ENCODE assay signal across 22 cellular contexts in genomic region chr22:29370556-29370955, GRCh38. TPM values are rescaled to one million over a fixed set of nuclear protein-coding genes. Genes with fewer than 3 reads are reported as not detected.
A peak's percentile ranks its signal among the peaks of the same experiment; 100 is the strongest.
DNase-seq lines count a peak whose midpoint lies in the region; ATAC-seq and TF ChIP-seq lines count a peak whose summit lies in the region.
"Had no signal": no experiment of that assay in that cellular context is flagged by ENCODE, and none has a peak within 500 bp of the region (broad histone marks: within the 10 kb centered on the region; RNA-seq: fewer than 3 reads in every experiment).

No MANE protein-coding gene starts in this region.

- peaks cover 1% of the 10 kb centered on the region for H3K9me3 Mint-ChIP-seq in glutamatergic neuron (ENCODE audit: unreplicated experiment)
- H3K9me3 Mint-ChIP-seq: activated CD8-positive, alpha-beta T cell treated with anti-CD3 and anti-CD28 coated beads for 36 hours; activated T-cell treated with anti-CD3 and anti-CD28 coated beads, Interleukin-2, amount 50 U/mL, for 4 hours; CD4-positive, CD25-positive, alpha-beta regulatory T cell; natural killer cell treated with Interleukin-12 subunit alpha and Interleukin-12 subunit beta and Interleukin-15 and Interleukin-18, amount 100 ng/mL, for 72 hours had no signal

- peak overlapping the region; percentile 82 for H3K27ac Mint-ChIP-seq in glutamatergic neuron (ENCODE audit: unreplicated experiment)
- H3K27ac Mint-ChIP-seq: activated CD8-positive, alpha-beta T cell treated with anti-CD3 and anti-CD28 coated beads for 36 hours; CD4-positive, CD25-positive, alpha-beta regulatory T cell; natural killer cell treated with Interleukin-12 subunit alpha and Interleukin-12 subunit beta and Interleukin-15 and Interleukin-18, amount 100 ng/mL, for 72 hours; T-helper 17 cell had no signal

- intact Hi-C loops in posterior vena cava (cut with DNase I) = no loop called here

- TF ChIP-seq CTCF in DOHH2 (IDR thresholded peaks at IDR 0.05; ENCODE audit: low read depth, low read length, poor library complexity, severe bottlenecking) (no peak), glutamatergic neuron (IDR thresholded peaks at IDR 0.05; ENCODE audit: partially characterized antibody, unreplicated experiment) (no peak)

- peaks cover 25% of the 10 kb centered on the region for H3K4me1 Mint-ChIP-seq in glutamatergic neuron (ENCODE audit: low read depth, unreplicated experiment)

- H3K27me3 ChIP-seq in DOHH2 (ENCODE audit: control insufficient read depth, low read length) = no peaks in the 10 kb centered on the region
- H3K27me3 ChIP-seq: heart left ventricle had no signal

- H3K36me3 Mint-ChIP-seq in glutamatergic neuron (ENCODE audit: unreplicated experiment) = no peaks in the 10 kb centered on the region

- H3F3A ChIP-seq in DOHH2 (ENCODE audit: control insufficient read depth, insufficient read depth) = peaks cover 19% of the 10 kb centered on the region

- peak overlapping the region; percentile 52 for H3K4me3 Mint-ChIP-seq in glutamatergic neuron (ENCODE audit: unreplicated experiment)
- H3K4me3 Mint-ChIP-seq: activated CD8-positive, alpha-beta T cell treated with anti-CD3 and anti-CD28 coated beads for 36 hours; activated T-cell treated with anti-CD3 and anti-CD28 coated beads, Interleukin-2, amount 50 U/mL, for 4 hours; CD4-positive, CD25-positive, alpha-beta regulatory T cell; natural killer cell treated with Interleukin-12 subunit alpha and Interleukin-12 subunit beta and Interleukin-15 and Interleukin-18, amount 100 ng/mL, for 72 hours; T-helper 17 cell had no signal

- no peak for DNase-seq in SK-N-MC (ENCODE audit: low read depth, low spot score)
- peak; percentile 40 for DNase-seq in glutamatergic neuron
- DNase-seq in posterior vena cava (ENCODE audit: low spot score) = peak; percentile 13
- no peak for DNase-seq in hypothalamus (lab: John Stamatoyannopoulos, UW)
- no peak for DNase-seq in KG1 (lab: John Stamatoyannopoulos, UW)
- no peak for DNase-seq in KBM-7
- DNase-seq: activated CD4-positive, CD25-positive, alpha-beta regulatory T cell; activated CD8-positive, alpha-beta T cell treated with anti-CD3 and anti-CD28 coated beads for 36 hours; activated naive CD4-positive, alpha-beta T cell treated with anti-CD3 and anti-CD28 coated beads, Interleukin-2, amount 50 U/mL, for 16 hours; activated T-cell treated with anti-CD3 and anti-CD28 coated beads, Interleukin-2, amount 50 U/mL, for 4 hours; CD4-positive, CD25-positive, alpha-beta regulatory T cell; DMS53; heart left ventricle; NCI-H1417 treated with DMSO at 0.1 percent for 48 hours; NCI-H526; SHP77 treated with DMSO at 0.1 percent for 48 hours; stimulated activated CD8-positive, alpha-beta memory T cell treated with anti-CD3 and anti-CD28 coated beads, Interleukin-4, amount 100 ng/mL, for 48 hours; T-helper 17 cell had no signal

- no peaks in the 10 kb centered on the region for H4K20me1 ChIP-seq in DOHH2 (ENCODE audit: control insufficient read depth, insufficient read depth, low read depth, low read length)

- H3K79me2 ChIP-seq in DOHH2 (ENCODE audit: control insufficient read depth, low read length) = peaks cover 87% of the 10 kb centered on the region

- in situ Hi-C loops in KBM-7 (cut with MboI; ENCODE audit: low pct_unique_long_range_greater_than_20kb, low sequenced_read_pairs) = no loop called here

- H3K36me3 ChIP-seq in DOHH2 (ENCODE audit: control insufficient read depth, low read length) (peaks cover 72% of the 10 kb centered on the region), SK-N-MC (ENCODE audit: insufficient read depth, low read length) (peaks cover 4% of the 10 kb centered on the region; the same call in 1 of the 2 replicates)
- H3K36me3 ChIP-seq: prostate gland had no signal

- H3K9me3 ChIP-seq in DOHH2 (ENCODE audit: control insufficient read depth, insufficient read depth, low read length) = no peaks in the 10 kb centered on the region
- H3K9me3 ChIP-seq in SK-N-MC (ENCODE audit: low read depth, low read length) = no peaks in the 10 kb centered on the region
- H3K9me3 ChIP-seq: heart left ventricle, prostate gland had no signal

- H3K4me3 ChIP-seq in DOHH2 (ENCODE audit: low read length) (peak overlapping the region; percentile 75), SK-N-MC (no peak overlapping the region)
- H3K4me3 ChIP-seq: heart left ventricle, prostate gland had no signal

- peak overlapping the region; percentile 98 for H3K4me2 ChIP-seq in DOHH2 (ENCODE audit: low read length)

- H3K27ac ChIP-seq in DOHH2 (ENCODE audit: low read depth, low read length) (peak overlapping the region; percentile 98), SK-N-MC (0 out of 2 replicates have a peak overlapping the region, but pooled peaks have one; percentile 78)
- H3K27ac ChIP-seq: prostate gland had no signal

- no peak overlapping the region for H3K9ac ChIP-seq in SK-N-MC (ENCODE audit: insufficient read length)

- H3K27me3 Mint-ChIP-seq in glutamatergic neuron (ENCODE audit: unreplicated experiment) = no peaks in the 10 kb centered on the region
- H3K27me3 Mint-ChIP-seq: activated CD8-positive, alpha-beta T cell treated with anti-CD3 and anti-CD28 coated beads for 36 hours; CD4-positive, CD25-positive, alpha-beta regulatory T cell; natural killer cell treated with Interleukin-12 subunit alpha and Interleukin-12 subunit beta and Interleukin-15 and Interleukin-18, amount 100 ng/mL, for 72 hours; T-helper 17 cell had no signal

- ATAC-seq in GM19351 (IDR thresholded peaks at IDR 0.05; ENCODE audit: unreplicated experiment) = no peak
- ATAC-seq: activated CD8-positive, alpha-beta T cell treated with anti-CD3 and anti-CD28 coated beads for 36 hours; activated T-cell treated with anti-CD3 and anti-CD28 coated beads, Interleukin-2, amount 50 U/mL, for 4 hours; heart left ventricle; natural killer cell treated with Interleukin-12 subunit alpha and Interleukin-12 subunit beta and Interleukin-15 and Interleukin-18, amount 100 ng/mL, for 72 hours; T-helper 17 cell had no signal

- peaks cover 98% of the 10 kb centered on the region for H3K4me1 ChIP-seq in DOHH2 (ENCODE audit: control insufficient read depth, low read length)
- H3K4me1 ChIP-seq: prostate gland had no signal

- H3K9me2 ChIP-seq in DOHH2 (replicated peaks; ENCODE audit: control insufficient read depth, low read length) = no peaks in the 10 kb centered on the region

RNA-seq across cellular contexts. Expression of gene AP1B1, which starts 17.8 kb away (rescaled TPM):
- 77.9 TPM for total RNA-seq in glutamatergic neuron (ENCODE audit: unreplicated experiment)
- total RNA-seq in posterior vena cava = 10 to 100 TPM; 53.7 to 63.0 TPM

RNA-seq across cellular contexts. Expression of gene RASL10A, which starts 55.1 kb away (rescaled TPM):
- total RNA-seq in glutamatergic neuron (ENCODE audit: unreplicated experiment) (1.3 TPM), posterior vena cava (1 to 10 TPM in 1 of 2 donors, under 1 TPM in 1; 0.71 to 1.9 TPM)
- total RNA-seq: CD4-positive, CD25-positive, alpha-beta regulatory T cell had no signal

Comparison
In these comparisons a context has a peak if more than half of its experiments do, and no peak if none do; other contexts are left out.
1. DNase-seq: peak in glutamatergic neuron (single experiment) and posterior vena cava (single experiment); none in SK-N-MC (single experiment), hypothalamus (0 of 51), KG1 (single experiment) and KBM-7 (single experiment).